1 cellular context compared by ENCODE assay signal in genomic region chr11:127454856-127455255, GRCh38.
TF ChIP-seq lines count a peak whose summit lies in the region.

No MANE protein-coding gene starts in this region.

TF ChIP-seq in GM23338, 12 proteins besides CTCF, POLR2A, EP300 and RAD21 (continued from another document):
- TF ChIP-seq ZNF462 (CRISPR knock-in tag; IDR thresholded peaks at IDR 0.05) (no peak), ETS1 (IDR thresholded peaks at IDR 0.05) (no peak), ZNF331 (CRISPR knock-in tag; IDR thresholded peaks at IDR 0.05; ENCODE audit: low read depth) (no peak), STAT1 (IDR thresholded peaks at IDR 0.05; ENCODE audit: unreplicated experiment) (no peak), CREB1 (CRISPR knock-in tag; IDR thresholded peaks at IDR 0.05; ENCODE audit: low read depth) (no peak), POLR2AphosphoS5 (IDR thresholded peaks at IDR 0.05; ENCODE audit: low read depth) (no peak), JUNB (IDR thresholded peaks at IDR 0.05; ENCODE audit: unreplicated experiment) (no peak), EZH2phosphoT487 (IDR thresholded peaks at IDR 0.05; ENCODE audit: unreplicated experiment) (no peak), NANOG (IDR thresholded peaks at IDR 0.05; ENCODE audit: borderline replicate concordance) (no peak)
